Comparison of ENCODE assay signal across 8 cellular contexts in genomic region chr18:3297025-3297984, GRCh38. TPM values are rescaled to one million over a fixed set of nuclear protein-coding genes. Genes with fewer than 3 reads are reported as not detected.
DNase-seq lines count a peak whose midpoint lies in the region; ATAC-seq and TF ChIP-seq lines count a peak whose summit lies in the region.

No MANE protein-coding gene starts in this region.

- peak; percentile 83 for TF ChIP-seq CTCF in chondrocyte (IDR thresholded peaks at IDR 0.05)

- peaks cover 1% of the 10 kb centered on the region for H3K36me3 Mint-ChIP-seq in chondrocyte (ENCODE audit: low read depth)

- DNase-seq in NCI-H2171 (lab: John Stamatoyannopoulos, UW), result peak; percentile 93
- peak; percentile 88 for DNase-seq in activated CD4-positive, alpha-beta T cell treated with anti-CD3 and anti-CD28 coated beads for 1 hour
- DNase-seq in chondrocyte (ENCODE audit: low spot score), result no peak
- peak; percentile 96 for DNase-seq in left kidney (ENCODE audit: low read depth, low spot score)
- peak; percentile 86 to 90 for DNase-seq in stimulated activated CD4-positive, alpha-beta T cell treated with anti-CD3 and anti-CD28 coated beads, Interleukin-1b, Interleukin-23, amount 100 ng/mL, for 4 hours (ENCODE audit: low read depth in 2 of 2)
- DNase-seq in T1000 (lab: John Stamatoyannopoulos, UW), result no peak

- peak overlapping the region; percentile 83 for H3K4me3 Mint-ChIP-seq in chondrocyte (ENCODE audit: unreplicated experiment)

- H3K9me3 Mint-ChIP-seq in chondrocyte (ENCODE audit: low read depth), result peaks cover 20% of the 10 kb centered on the region

- ATAC-seq in GM18499 (IDR thresholded peaks at IDR 0.05; ENCODE audit: insufficient read depth, unreplicated experiment) (peak; percentile 98), HG02870 (IDR thresholded peaks at IDR 0.05; ENCODE audit: unreplicated experiment) (peak; percentile 97)

- peak overlapping the region; percentile 80 for H3K27ac Mint-ChIP-seq in chondrocyte (ENCODE audit: unreplicated experiment)

- H3K27me3 Mint-ChIP-seq in chondrocyte (ENCODE audit: low read depth), result no peaks in the 10 kb centered on the region

- H3K4me1 Mint-ChIP-seq in chondrocyte (ENCODE audit: low read depth), result peaks cover 3% of the 10 kb centered on the region

RNA-seq across cellular contexts. Expression of gene MYL12B, which starts 35.4 kb away (rescaled TPM):
- total RNA-seq in chondrocyte, result 241 to 327 TPM (median 323 TPM) in 3 replicates

RNA-seq across cellular contexts. Expression of gene MYL12A, which starts 49.7 kb away (rescaled TPM):
- total RNA-seq in chondrocyte, result 426 to 647 TPM (median 621 TPM) in 3 replicates

Comparison
In these comparisons a context has a peak if more than half of its experiments do, and no peak if none do; other contexts are left out.
1. DNase-seq: peak in NCI-H2171 (single experiment), activated CD4-positive, alpha-beta T cell treated with anti-CD3 and anti-CD28 coated beads for 1 hour (single experiment), left kidney (single experiment) and stimulated activated CD4-positive, alpha-beta T cell treated with anti-CD3 and anti-CD28 coated beads, Interleukin-1b, Interleukin-23, amount 100 ng/mL, for 4 hours (2 of 2); none in chondrocyte (single experiment) and T1000 (single experiment).